ENCODE assay signal across 1 cellular context in genomic region chr5:132176543-132176945, GRCh38.
A peak's percentile ranks its signal among the peaks of the same experiment; 100 is the strongest.
TF ChIP-seq lines count a peak whose summit lies in the region.

No MANE protein-coding gene starts in this region.

TF ChIP-seq in K562, 482 proteins besides CTCF, POLR2A, EP300 and RAD21 (continued from another document):
- TF ChIP-seq ZBTB43 (CRISPR knock-in tag; IDR thresholded peaks at IDR 0.05) (no peak), ZKSCAN8 (CRISPR knock-in tag; IDR thresholded peaks at IDR 0.05) (peak; percentile 10; the same call in 1 of the 2 replicates), ZNF444 (CRISPR knock-in tag; IDR thresholded peaks at IDR 0.05) (no peak), NRF1 (conservative IDR thresholded peaks at IDR 0.05 in 1 of 2, IDR thresholded peaks at IDR 0.05 in 1 of 2) (peak in 1 of 2 experiments; percentile 34; a peak in 1 of 4 replicates), ZZZ3 (IDR thresholded peaks at IDR 0.05) (no peak), E2F6 (IDR thresholded peaks at IDR 0.05; ENCODE audit: borderline replicate concordance in 1 of 2, extremely low read depth in 1 of 2, insufficient read depth in 1 of 2, insufficient read length in 1 of 2, low read depth in 1 of 2, low read length in 1 of 2, poor library complexity in 1 of 2, severe bottlenecking in 1 of 2) (peak in 1 of 2 experiments; percentile 12), PHTF2 (CRISPR knock-in tag; IDR thresholded peaks at IDR 0.05) (no peak), NCOA6 (IDR thresholded peaks at IDR 0.05) (no peak), ZNF584 (CRISPR knock-in tag; IDR thresholded peaks at IDR 0.05; ENCODE audit: low read depth) (no peak), SNAPC5 (CRISPR knock-in tag; IDR thresholded peaks at IDR 0.05) (no peak), BRD9 (IDR thresholded peaks at IDR 0.05; ENCODE audit: low read depth, partially characterized antibody) (no peak), CBFA2T2 (conservative IDR thresholded peaks at IDR 0.05) (no peak), ATF7 (IDR thresholded peaks at IDR 0.05) (no peak), MBD2 (IDR thresholded peaks at IDR 0.05; ENCODE audit: borderline replicate concordance, low read depth) (no peak), KDM2B (CRISPR knock-in tag; IDR thresholded peaks at IDR 0.05) (no peak), ZNF740 (CRISPR knock-in tag; IDR thresholded peaks at IDR 0.05) (0 out of 2 replicates have a peak, but pooled peaks have one; percentile 58), ZNF740 (tag; IDR thresholded peaks at IDR 0.05) (no peak), PRMT5 (CRISPR knock-in tag; IDR thresholded peaks at IDR 0.05) (no peak), ZFP1 (CRISPR knock-in tag; IDR thresholded peaks at IDR 0.05) (no peak), TFAP4 (CRISPR knock-in tag; IDR thresholded peaks at IDR 0.05; ENCODE audit: borderline replicate concordance) (peak; percentile 54), ZBTB7A (IDR thresholded peaks at IDR 0.05; ENCODE audit: borderline replicate concordance, control insufficient read depth, low read depth, low read length) (no peak), ZNF75A (CRISPR knock-in tag; IDR thresholded peaks at IDR 0.05) (no peak), TBP (optimal IDR thresholded peaks at IDR 0.05; ENCODE audit: low read depth, low read length) (no peak), ZNF695 (CRISPR knock-in tag; IDR thresholded peaks at IDR 0.05) (no peak), AFF1 (IDR thresholded peaks at IDR 0.05; ENCODE audit: low read depth in 1 of 2, partially characterized antibody in 2 of 2) (peak in 1 of 2 experiments; percentile 26), SLC30A9 (CRISPR knock-in tag; IDR thresholded peaks at IDR 0.05) (no peak), ZNF766 (CRISPR knock-in tag; conservative IDR thresholded peaks at IDR 0.05) (no peak), NBN (IDR thresholded peaks at IDR 0.05; ENCODE audit: low read depth) (no peak), CBX2 (IDR thresholded peaks at IDR 0.05; ENCODE audit: insufficient read depth, low read length, poor library complexity, severe bottlenecking) (no peak)
- TF ChIP-seq, protein P1, sequence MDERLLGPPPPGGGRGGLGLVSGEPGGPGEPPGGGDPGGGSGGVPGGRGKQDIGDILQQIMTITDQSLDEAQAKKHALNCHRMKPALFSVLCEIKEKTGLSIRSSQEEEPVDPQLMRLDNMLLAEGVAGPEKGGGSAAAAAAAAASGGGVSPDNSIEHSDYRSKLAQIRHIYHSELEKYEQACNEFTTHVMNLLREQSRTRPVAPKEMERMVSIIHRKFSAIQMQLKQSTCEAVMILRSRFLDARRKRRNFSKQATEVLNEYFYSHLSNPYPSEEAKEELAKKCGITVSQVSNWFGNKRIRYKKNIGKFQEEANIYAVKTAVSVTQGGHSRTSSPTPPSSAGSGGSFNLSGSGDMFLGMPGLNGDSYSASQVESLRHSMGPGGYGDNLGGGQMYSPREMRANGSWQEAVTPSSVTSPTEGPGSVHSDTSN (CRISPR knock-in tag; IDR thresholded peaks at IDR 0.05; ENCODE audit: low read depth): no peak
- TF ChIP-seq, protein P1 (tag; conservative IDR thresholded peaks at IDR 0.05; ENCODE audit: low read depth): no peak
- TF ChIP-seq, protein P2, sequence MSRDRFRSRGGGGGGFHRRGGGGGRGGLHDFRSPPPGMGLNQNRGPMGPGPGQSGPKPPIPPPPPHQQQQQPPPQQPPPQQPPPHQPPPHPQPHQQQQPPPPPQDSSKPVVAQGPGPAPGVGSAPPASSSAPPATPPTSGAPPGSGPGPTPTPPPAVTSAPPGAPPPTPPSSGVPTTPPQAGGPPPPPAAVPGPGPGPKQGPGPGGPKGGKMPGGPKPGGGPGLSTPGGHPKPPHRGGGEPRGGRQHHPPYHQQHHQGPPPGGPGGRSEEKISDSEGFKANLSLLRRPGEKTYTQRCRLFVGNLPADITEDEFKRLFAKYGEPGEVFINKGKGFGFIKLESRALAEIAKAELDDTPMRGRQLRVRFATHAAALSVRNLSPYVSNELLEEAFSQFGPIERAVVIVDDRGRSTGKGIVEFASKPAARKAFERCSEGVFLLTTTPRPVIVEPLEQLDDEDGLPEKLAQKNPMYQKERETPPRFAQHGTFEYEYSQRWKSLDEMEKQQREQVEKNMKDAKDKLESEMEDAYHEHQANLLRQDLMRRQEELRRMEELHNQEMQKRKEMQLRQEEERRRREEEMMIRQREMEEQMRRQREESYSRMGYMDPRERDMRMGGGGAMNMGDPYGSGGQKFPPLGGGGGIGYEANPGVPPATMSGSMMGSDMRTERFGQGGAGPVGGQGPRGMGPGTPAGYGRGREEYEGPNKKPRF (IDR thresholded peaks at IDR 0.05; ENCODE audit: low read depth, low read length): no peak
- TF ChIP-seq, protein P3, sequence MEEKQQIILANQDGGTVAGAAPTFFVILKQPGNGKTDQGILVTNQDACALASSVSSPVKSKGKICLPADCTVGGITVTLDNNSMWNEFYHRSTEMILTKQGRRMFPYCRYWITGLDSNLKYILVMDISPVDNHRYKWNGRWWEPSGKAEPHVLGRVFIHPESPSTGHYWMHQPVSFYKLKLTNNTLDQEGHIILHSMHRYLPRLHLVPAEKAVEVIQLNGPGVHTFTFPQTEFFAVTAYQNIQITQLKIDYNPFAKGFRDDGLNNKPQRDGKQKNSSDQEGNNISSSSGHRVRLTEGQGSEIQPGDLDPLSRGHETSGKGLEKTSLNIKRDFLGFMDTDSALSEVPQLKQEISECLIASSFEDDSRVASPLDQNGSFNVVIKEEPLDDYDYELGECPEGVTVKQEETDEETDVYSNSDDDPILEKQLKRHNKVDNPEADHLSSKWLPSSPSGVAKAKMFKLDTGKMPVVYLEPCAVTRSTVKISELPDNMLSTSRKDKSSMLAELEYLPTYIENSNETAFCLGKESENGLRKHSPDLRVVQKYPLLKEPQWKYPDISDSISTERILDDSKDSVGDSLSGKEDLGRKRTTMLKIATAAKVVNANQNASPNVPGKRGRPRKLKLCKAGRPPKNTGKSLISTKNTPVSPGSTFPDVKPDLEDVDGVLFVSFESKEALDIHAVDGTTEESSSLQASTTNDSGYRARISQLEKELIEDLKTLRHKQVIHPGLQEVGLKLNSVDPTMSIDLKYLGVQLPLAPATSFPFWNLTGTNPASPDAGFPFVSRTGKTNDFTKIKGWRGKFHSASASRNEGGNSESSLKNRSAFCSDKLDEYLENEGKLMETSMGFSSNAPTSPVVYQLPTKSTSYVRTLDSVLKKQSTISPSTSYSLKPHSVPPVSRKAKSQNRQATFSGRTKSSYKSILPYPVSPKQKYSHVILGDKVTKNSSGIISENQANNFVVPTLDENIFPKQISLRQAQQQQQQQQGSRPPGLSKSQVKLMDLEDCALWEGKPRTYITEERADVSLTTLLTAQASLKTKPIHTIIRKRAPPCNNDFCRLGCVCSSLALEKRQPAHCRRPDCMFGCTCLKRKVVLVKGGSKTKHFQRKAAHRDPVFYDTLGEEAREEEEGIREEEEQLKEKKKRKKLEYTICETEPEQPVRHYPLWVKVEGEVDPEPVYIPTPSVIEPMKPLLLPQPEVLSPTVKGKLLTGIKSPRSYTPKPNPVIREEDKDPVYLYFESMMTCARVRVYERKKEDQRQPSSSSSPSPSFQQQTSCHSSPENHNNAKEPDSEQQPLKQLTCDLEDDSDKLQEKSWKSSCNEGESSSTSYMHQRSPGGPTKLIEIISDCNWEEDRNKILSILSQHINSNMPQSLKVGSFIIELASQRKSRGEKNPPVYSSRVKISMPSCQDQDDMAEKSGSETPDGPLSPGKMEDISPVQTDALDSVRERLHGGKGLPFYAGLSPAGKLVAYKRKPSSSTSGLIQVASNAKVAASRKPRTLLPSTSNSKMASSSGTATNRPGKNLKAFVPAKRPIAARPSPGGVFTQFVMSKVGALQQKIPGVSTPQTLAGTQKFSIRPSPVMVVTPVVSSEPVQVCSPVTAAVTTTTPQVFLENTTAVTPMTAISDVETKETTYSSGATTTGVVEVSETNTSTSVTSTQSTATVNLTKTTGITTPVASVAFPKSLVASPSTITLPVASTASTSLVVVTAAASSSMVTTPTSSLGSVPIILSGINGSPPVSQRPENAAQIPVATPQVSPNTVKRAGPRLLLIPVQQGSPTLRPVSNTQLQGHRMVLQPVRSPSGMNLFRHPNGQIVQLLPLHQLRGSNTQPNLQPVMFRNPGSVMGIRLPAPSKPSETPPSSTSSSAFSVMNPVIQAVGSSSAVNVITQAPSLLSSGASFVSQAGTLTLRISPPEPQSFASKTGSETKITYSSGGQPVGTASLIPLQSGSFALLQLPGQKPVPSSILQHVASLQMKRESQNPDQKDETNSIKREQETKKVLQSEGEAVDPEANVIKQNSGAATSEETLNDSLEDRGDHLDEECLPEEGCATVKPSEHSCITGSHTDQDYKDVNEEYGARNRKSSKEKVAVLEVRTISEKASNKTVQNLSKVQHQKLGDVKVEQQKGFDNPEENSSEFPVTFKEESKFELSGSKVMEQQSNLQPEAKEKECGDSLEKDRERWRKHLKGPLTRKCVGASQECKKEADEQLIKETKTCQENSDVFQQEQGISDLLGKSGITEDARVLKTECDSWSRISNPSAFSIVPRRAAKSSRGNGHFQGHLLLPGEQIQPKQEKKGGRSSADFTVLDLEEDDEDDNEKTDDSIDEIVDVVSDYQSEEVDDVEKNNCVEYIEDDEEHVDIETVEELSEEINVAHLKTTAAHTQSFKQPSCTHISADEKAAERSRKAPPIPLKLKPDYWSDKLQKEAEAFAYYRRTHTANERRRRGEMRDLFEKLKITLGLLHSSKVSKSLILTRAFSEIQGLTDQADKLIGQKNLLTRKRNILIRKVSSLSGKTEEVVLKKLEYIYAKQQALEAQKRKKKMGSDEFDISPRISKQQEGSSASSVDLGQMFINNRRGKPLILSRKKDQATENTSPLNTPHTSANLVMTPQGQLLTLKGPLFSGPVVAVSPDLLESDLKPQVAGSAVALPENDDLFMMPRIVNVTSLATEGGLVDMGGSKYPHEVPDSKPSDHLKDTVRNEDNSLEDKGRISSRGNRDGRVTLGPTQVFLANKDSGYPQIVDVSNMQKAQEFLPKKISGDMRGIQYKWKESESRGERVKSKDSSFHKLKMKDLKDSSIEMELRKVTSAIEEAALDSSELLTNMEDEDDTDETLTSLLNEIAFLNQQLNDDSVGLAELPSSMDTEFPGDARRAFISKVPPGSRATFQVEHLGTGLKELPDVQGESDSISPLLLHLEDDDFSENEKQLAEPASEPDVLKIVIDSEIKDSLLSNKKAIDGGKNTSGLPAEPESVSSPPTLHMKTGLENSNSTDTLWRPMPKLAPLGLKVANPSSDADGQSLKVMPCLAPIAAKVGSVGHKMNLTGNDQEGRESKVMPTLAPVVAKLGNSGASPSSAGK (IDR thresholded peaks at IDR 0.05): peak; percentile 55
